Comparison of ENCODE assay signal across 1 cellular context in genomic region chr7:50214141-50214670, GRCh38.
TF ChIP-seq lines count a peak whose summit lies in the region.

No MANE protein-coding gene starts in this region.

TF ChIP-seq in SK-N-SH treated with all-trans-retinoic acid at 6 μM for 48 hours, 23 proteins besides CTCF, POLR2A, EP300 and RAD21 (continued from another document):
- TF ChIP-seq, protein P1, sequence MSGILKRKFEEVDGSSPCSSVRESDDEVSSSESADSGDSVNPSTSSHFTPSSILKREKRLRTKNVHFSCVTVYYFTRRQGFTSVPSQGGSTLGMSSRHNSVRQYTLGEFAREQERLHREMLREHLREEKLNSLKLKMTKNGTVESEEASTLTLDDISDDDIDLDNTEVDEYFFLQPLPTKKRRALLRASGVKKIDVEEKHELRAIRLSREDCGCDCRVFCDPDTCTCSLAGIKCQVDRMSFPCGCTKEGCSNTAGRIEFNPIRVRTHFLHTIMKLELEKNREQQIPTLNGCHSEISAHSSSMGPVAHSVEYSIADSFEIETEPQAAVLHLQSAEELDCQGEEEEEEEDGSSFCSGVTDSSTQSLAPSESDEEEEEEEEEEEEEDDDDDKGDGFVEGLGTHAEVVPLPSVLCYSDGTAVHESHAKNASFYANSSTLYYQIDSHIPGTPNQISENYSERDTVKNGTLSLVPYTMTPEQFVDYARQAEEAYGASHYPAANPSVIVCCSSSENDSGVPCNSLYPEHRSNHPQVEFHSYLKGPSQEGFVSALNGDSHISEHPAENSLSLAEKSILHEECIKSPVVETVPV (CRISPR knock-in tag; IDR thresholded peaks at IDR 0.05): no peak
- TF ChIP-seq ZC3H10 (CRISPR knock-in tag; IDR thresholded peaks at IDR 0.05): no peak
- TF ChIP-seq ESRRG (CRISPR knock-in tag; IDR thresholded peaks at IDR 0.05): no peak
- no peak for TF ChIP-seq ARNTL (CRISPR knock-in tag; IDR thresholded peaks at IDR 0.05; ENCODE audit: borderline replicate concordance, low read depth)
- TF ChIP-seq BACH2 (CRISPR knock-in tag; IDR thresholded peaks at IDR 0.05; ENCODE audit: borderline replicate concordance): no peak
- TF ChIP-seq TOX (CRISPR knock-in tag; IDR thresholded peaks at IDR 0.05; ENCODE audit: borderline replicate concordance): no peak
- TF ChIP-seq, protein P2, sequence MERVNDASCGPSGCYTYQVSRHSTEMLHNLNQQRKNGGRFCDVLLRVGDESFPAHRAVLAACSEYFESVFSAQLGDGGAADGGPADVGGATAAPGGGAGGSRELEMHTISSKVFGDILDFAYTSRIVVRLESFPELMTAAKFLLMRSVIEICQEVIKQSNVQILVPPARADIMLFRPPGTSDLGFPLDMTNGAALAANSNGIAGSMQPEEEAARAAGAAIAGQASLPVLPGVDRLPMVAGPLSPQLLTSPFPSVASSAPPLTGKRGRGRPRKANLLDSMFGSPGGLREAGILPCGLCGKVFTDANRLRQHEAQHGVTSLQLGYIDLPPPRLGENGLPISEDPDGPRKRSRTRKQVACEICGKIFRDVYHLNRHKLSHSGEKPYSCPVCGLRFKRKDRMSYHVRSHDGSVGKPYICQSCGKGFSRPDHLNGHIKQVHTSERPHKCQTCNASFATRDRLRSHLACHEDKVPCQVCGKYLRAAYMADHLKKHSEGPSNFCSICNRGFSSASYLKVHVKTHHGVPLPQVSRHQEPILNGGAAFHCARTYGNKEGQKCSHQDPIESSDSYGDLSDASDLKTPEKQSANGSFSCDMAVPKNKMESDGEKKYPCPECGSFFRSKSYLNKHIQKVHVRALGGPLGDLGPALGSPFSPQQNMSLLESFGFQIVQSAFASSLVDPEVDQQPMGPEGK (CRISPR knock-in tag; IDR thresholded peaks at IDR 0.05; ENCODE audit: borderline replicate concordance): no peak
TF ChIP-seq in SK-N-SH treated with all-trans-retinoic acid at 6 μM for 48 hours: peak in this region for 0.
